Comparison of ENCODE assay signal across 13 cellular contexts in genomic region chr5:65446682-65447081, GRCh38.
A peak's percentile ranks its signal among the peaks of the same experiment; 100 is the strongest.
DNase-seq lines count a peak whose midpoint lies in the region; TF ChIP-seq lines count a peak whose summit lies in the region.
"Had no signal": no experiment of that assay in that cellular context is flagged by ENCODE, and none has a peak within 500 bp of the region (broad histone marks: within the 10 kb centered on the region; RNA-seq: fewer than 3 reads in every experiment).

No MANE protein-coding gene starts in this region.

- H3K27me3 ChIP-seq in brain microvascular endothelial cell (replicated peaks): no peaks in the 10 kb centered on the region
- H3K27me3 ChIP-seq: BLaER1 had no signal

- TF ChIP-seq CTCF in cardiac fibroblast (IDR thresholded peaks at IDR 0.05; ENCODE audit: low read depth, low read length) (no peak), fibroblast of pulmonary artery (IDR thresholded peaks at IDR 0.05; ENCODE audit: low read length, missing control alignments) (no peak), brain microvascular endothelial cell (IDR thresholded peaks at IDR 0.05; ENCODE audit: low read depth, low read length, missing control alignments) (no peak)

- peaks cover 10% of the 10 kb centered on the region for H3K36me3 ChIP-seq in brain microvascular endothelial cell (replicated peaks)
- H3K36me3 ChIP-seq: BLaER1 had no signal

- H3K27ac ChIP-seq in brain microvascular endothelial cell: no peak overlapping the region
- H3K27ac ChIP-seq: BLaER1 had no signal

- in situ Hi-C loops in brain microvascular endothelial cell (cut with HindIII; ENCODE audit: low pct_ligation_motif_present, low sequenced_read_pairs): no loop called here

- H3K4me3 ChIP-seq in cardiac fibroblast (replicated peaks in 1 of 2; ENCODE audit: low read depth in 2 of 2, low read length in 2 of 2) (no peak overlapping the region), fibroblast of pulmonary artery (replicated peaks; ENCODE audit: low read depth, low read length) (no peak overlapping the region), brain microvascular endothelial cell (ENCODE audit: low read depth, low read length) (no peak overlapping the region)
- H3K4me3 ChIP-seq: BLaER1 had no signal

- DNase-seq in EH (ENCODE audit: low read depth) (peak; percentile 16), cardiac fibroblast (ENCODE audit: low read depth in 2 of 2) (peak; percentile 21 to 43), fibroblast of pulmonary artery (ENCODE audit: low read depth) (peak; percentile 54), NCI-H82 treated with DMSO at 0.1 percent for 48 hours (lab: John Stamatoyannopoulos, UW; ENCODE audit: unreplicated experiment) (no peak), brain microvascular endothelial cell (no peak)
- no peak for DNase-seq in activated T-cell treated with anti-CD3 and anti-CD28 coated beads, Interleukin-2, amount 50 U/mL, for 1 hour
- DNase-seq: CD4-positive, alpha-beta memory T cell; DMS79 treated with DMSO at 0.1 percent for 48 hours; EL; GOT3; H9; KG1 had no signal

Comparison
In these comparisons a context has a peak if more than half of its experiments do, and no peak if none do; other contexts are left out.
1. DNase-seq: peak in EH (single experiment), cardiac fibroblast (2 of 2) and fibroblast of pulmonary artery (single experiment); none in NCI-H82 treated with DMSO at 0.1 percent for 48 hours (single experiment), brain microvascular endothelial cell (single experiment) and activated T-cell treated with anti-CD3 and anti-CD28 coated beads, Interleukin-2, amount 50 U/mL, for 1 hour (single experiment).